10 cellular contexts compared by ENCODE assay signal in the genomic region with DNA sequence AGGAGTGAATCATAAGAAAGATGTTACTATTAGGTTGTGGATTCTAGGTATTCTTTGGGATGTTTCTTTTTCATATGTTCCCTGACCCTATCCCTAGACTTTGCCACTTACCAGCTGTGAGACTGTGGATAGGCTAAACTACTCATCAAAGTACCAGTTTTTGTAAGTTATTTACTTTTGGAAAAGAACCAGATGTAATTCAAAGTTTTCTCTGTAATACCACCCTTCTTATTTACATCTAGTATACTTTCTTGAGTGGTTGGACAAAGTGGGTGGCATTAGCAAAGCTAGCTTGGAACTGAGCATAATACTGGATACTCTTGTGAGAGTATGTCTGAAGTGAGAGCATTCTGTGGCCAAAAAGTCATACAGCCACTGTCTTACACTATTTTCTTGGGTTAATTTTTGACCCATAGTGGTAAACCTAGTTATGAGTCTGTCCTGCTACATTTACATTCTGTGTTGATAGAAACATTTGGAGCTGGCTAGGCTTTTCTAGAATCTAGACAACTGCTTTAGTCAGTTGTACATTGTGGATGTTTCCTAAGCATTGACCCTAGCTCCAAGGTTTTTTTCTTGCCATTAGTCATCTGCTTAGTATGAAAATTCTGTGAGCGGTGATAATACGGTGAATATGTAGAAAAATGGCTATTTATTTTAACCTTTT. TPM values are rescaled to one million over a fixed set of nuclear protein-coding genes. Genes with fewer than 3 reads are reported as not detected.
DNase-seq lines count a peak whose midpoint lies in the region; ATAC-seq and TF ChIP-seq lines count a peak whose summit lies in the region.
"Had no signal": no experiment of that assay in that cellular context is flagged by ENCODE, and none has a peak within 500 bp of the region (broad histone marks: within the 10 kb centered on the region; RNA-seq: fewer than 3 reads in every experiment).

No MANE protein-coding gene starts in this region.

- H2BK15ac ChIP-seq in mesenchymal stem cell (ENCODE audit: low read depth, poor library complexity, severe bottlenecking) = no peak overlapping the region

- no peak overlapping the region for H3K4me3 ChIP-seq in mesenchymal stem cell (ENCODE audit: insufficient read depth in 1 of 2, low read depth in 1 of 2, low read length in 2 of 2)
- H3K4me3 ChIP-seq: skin epidermis had no signal

- no peak overlapping the region for H2BK12ac ChIP-seq in mesenchymal stem cell (ENCODE audit: low read length in 2 of 2)

- no peak overlapping the region for H2AK5ac ChIP-seq in mesenchymal stem cell (ENCODE audit: low read length, severe bottlenecking)

- no peak overlapping the region for H3K4ac ChIP-seq in mesenchymal stem cell (ENCODE audit: low read depth in 1 of 2, low read length in 2 of 2)

- peak; percentile 44 for DNase-seq in mesenchymal stem cell
- DNase-seq in occipital lobe (lab: John Stamatoyannopoulos, UW) = no peak
- DNase-seq in activated CD8-positive, alpha-beta memory T cell treated with anti-CD3 and anti-CD28 coated beads, Interleukin-2, amount 50 U/mL, for 48 hours = no peak
- DNase-seq in activated effector memory CD4-positive, alpha-beta T cell treated with anti-CD3 and anti-CD28 coated beads, Interleukin-2, amount 50 U/mL, for 16 hours = no peak
- DNase-seq in NCI-H82 (lab: John Stamatoyannopoulos, UW) = no peak
- DNase-seq: NCI-H524 treated with DMSO at 0.1 percent for 48 hours had no signal

- H2BK5ac ChIP-seq in mesenchymal stem cell (ENCODE audit: low read depth, low read length, poor library complexity, severe bottlenecking) = no peak overlapping the region

- H3K9ac ChIP-seq in mesenchymal stem cell (ENCODE audit: low read length) = no peak overlapping the region

- H2BK120ac ChIP-seq in mesenchymal stem cell (ENCODE audit: low read depth, low read length) = no peak overlapping the region

- H3K23ac ChIP-seq in mesenchymal stem cell (ENCODE audit: low read length in 2 of 2) = no peak overlapping the region

- H2AFZ ChIP-seq in mesenchymal stem cell (ENCODE audit: low read depth, low read length) = no peak overlapping the region

- H3K27ac ChIP-seq in mesenchymal stem cell (ENCODE audit: low read length, poor library complexity, severe bottlenecking) = peak overlapping the region; percentile 79
- H3K27ac ChIP-seq: skin epidermis had no signal

- H3K18ac ChIP-seq in mesenchymal stem cell (ENCODE audit: low read depth in 1 of 2, low read length in 2 of 2) = no peak overlapping the region

- peaks cover 0 to 3% of the 10 kb centered on the region in 2 experiments for H3K36me3 ChIP-seq in mesenchymal stem cell (ENCODE audit: control insufficient read depth in 1 of 2, insufficient read depth in 2 of 2, low read depth in 1 of 2, low read length in 2 of 2)

- H3K9me3 ChIP-seq in mesenchymal stem cell (ENCODE audit: control insufficient read depth, low read length) = no peaks in the 10 kb centered on the region

- peak; percentile 95 for ATAC-seq in GM18511 (IDR thresholded peaks at IDR 0.05; ENCODE audit: unreplicated experiment)
- peak; percentile 81 for ATAC-seq in HG02610 (IDR thresholded peaks at IDR 0.05; ENCODE audit: unreplicated experiment)
- peak; percentile 69 for ATAC-seq in SK-N-SH treated with all-trans-retinoic acid at 6 μM for 48 hours

- H3K4me2 ChIP-seq in mesenchymal stem cell (ENCODE audit: low read length, poor library complexity, severe bottlenecking) = no peak overlapping the region

- peaks cover 3% of the 10 kb centered on the region for H3K4me1 ChIP-seq in mesenchymal stem cell (ENCODE audit: control insufficient read depth, insufficient read depth, low read depth, low read length)

- no peaks in the 10 kb centered on the region for H3K27me3 ChIP-seq in mesenchymal stem cell (ENCODE audit: control insufficient read depth in 1 of 2, insufficient read depth in 1 of 2, low read length in 2 of 2)

- WGBS in mesenchymal stem cell = 60% methylated on average over 2 of the region's 2 CpGs

- H3K14ac ChIP-seq in mesenchymal stem cell (ENCODE audit: low read length in 2 of 2) = no peak overlapping the region

- H4K8ac ChIP-seq in mesenchymal stem cell (ENCODE audit: low read length) = no peak overlapping the region

- H4K91ac ChIP-seq in mesenchymal stem cell (ENCODE audit: low read length) = no peak overlapping the region

- H3K79me1 ChIP-seq in mesenchymal stem cell (replicated peaks; ENCODE audit: low read length, poor library complexity, severe bottlenecking) = no peaks in the 10 kb centered on the region

TF ChIP-seq in SK-N-SH treated with all-trans-retinoic acid at 6 μM for 48 hours, 23 proteins besides CTCF, POLR2A, EP300 and RAD21:
- TF ChIP-seq ZNF8 (CRISPR knock-in tag; IDR thresholded peaks at IDR 0.05) = no peak
- no peak for TF ChIP-seq ZNF70 (CRISPR knock-in tag; IDR thresholded peaks at IDR 0.05)
- no peak for TF ChIP-seq POU6F1 (CRISPR knock-in tag; IDR thresholded peaks at IDR 0.05; ENCODE audit: borderline replicate concordance, low read depth)
- TF ChIP-seq ZNF565 (CRISPR knock-in tag; conservative IDR thresholded peaks at IDR 0.05; ENCODE audit: low read depth) = no peak
- no peak for TF ChIP-seq TOX (CRISPR knock-in tag; IDR thresholded peaks at IDR 0.05; ENCODE audit: borderline replicate concordance)
- no peak for TF ChIP-seq TCF4 (CRISPR knock-in tag; IDR thresholded peaks at IDR 0.05; ENCODE audit: borderline replicate concordance)
- TF ChIP-seq PPARA (CRISPR knock-in tag; IDR thresholded peaks at IDR 0.05; ENCODE audit: borderline replicate concordance) = no peak
- TF ChIP-seq ISL1 (CRISPR knock-in tag; IDR thresholded peaks at IDR 0.05) = no peak
- TF ChIP-seq TSHZ2 (CRISPR knock-in tag; IDR thresholded peaks at IDR 0.05) = no peak
- no peak for TF ChIP-seq GLIS3 (CRISPR knock-in tag; IDR thresholded peaks at IDR 0.05)
- TF ChIP-seq ZC3H10 (CRISPR knock-in tag; IDR thresholded peaks at IDR 0.05) = no peak

RNA-seq across cellular contexts. Expression of gene KDM6A, which starts 41.7 kb away (rescaled TPM):
- 9.5 TPM for polyA plus RNA-seq in mesenchymal stem cell (2013, experiment 1 of 2)
- 9.5 TPM for polyA plus RNA-seq in mesenchymal stem cell (2013, experiment 2 of 2)
- 46.3 TPM for total RNA-seq in occipital lobe
